Comparison of ENCODE assay signal across 25 cellular contexts in genomic region chr4:158133551-158133950, GRCh38. TPM values are rescaled to one million over a fixed set of nuclear protein-coding genes. Genes with fewer than 3 reads are reported as not detected.
"Had no signal": no experiment of that assay in that cellular context is flagged by ENCODE, and none has a peak within 500 bp of the region (broad histone marks: within the 10 kb centered on the region; RNA-seq: fewer than 3 reads in every experiment).

No MANE protein-coding gene starts in this region.

- H3K27me3 ChIP-seq: brain microvascular endothelial cell, SJSA1 had no signal

- H3K27ac Mint-ChIP-seq: activated CD8-positive, alpha-beta T cell treated with anti-CD3 and anti-CD28 coated beads, Interleukin-2, amount 10 ng/mL, durations not matched to agents 7 days and 5 days; activated naive CD4-positive, alpha-beta T cell treated with anti-CD3 and anti-CD28 coated beads, Interleukin-2, amount 50 U/mL, for 72 hours; activated naive CD8-positive, alpha-beta T cell treated with anti-CD3 and anti-CD28 coated beads, Interleukin-2, amount 50 U/mL, for 24 hours; activated T-helper 1 cell treated with anti-CD3 and anti-CD28 coated beads, Interleukin-12 subunit alpha, Interleukin-12 subunit beta, Interleukin-2, Interleukin-4 antibody, amounts not matched to agents 30 ng/mL and 10 ng/mL and 1 ng/mL, durations not matched to agents 14 hours and 24 hours and 36 hours had no signal

- H3K36me3 ChIP-seq: brain microvascular endothelial cell, SJSA1 had no signal

- H3K36me3 Mint-ChIP-seq: activated naive CD4-positive, alpha-beta T cell treated with anti-CD3 and anti-CD28 coated beads, Interleukin-2, amount 50 U/mL, for 72 hours had no signal

- H3K9me3 ChIP-seq: SJSA1 had no signal

- H3K4me3 Mint-ChIP-seq: activated CD8-positive, alpha-beta T cell treated with anti-CD3 and anti-CD28 coated beads, Interleukin-2, amount 10 ng/mL, durations not matched to agents 7 days and 5 days; activated naive CD8-positive, alpha-beta T cell treated with anti-CD3 and anti-CD28 coated beads, Interleukin-2, amount 50 U/mL, for 24 hours; activated T-helper 1 cell treated with anti-CD3 and anti-CD28 coated beads, Interleukin-12 subunit alpha, Interleukin-12 subunit beta, Interleukin-2, Interleukin-4 antibody, amounts not matched to agents 30 ng/mL and 10 ng/mL and 1 ng/mL, durations not matched to agents 14 hours and 24 hours and 36 hours had no signal

- H3K27ac ChIP-seq: brain microvascular endothelial cell, RWPE1, SJSA1 had no signal

- FAIRE-seq: K562 had no signal

- DNase-seq: activated CD4-positive, alpha-beta T cell treated with anti-CD3 and anti-CD28 coated beads for 4 hours; activated CD8-positive, alpha-beta memory T cell treated with anti-CD3 and anti-CD28 coated beads, Interleukin-2, amount 50 U/mL, for 48 hours; activated CD8-positive, alpha-beta T cell treated with anti-CD3 and anti-CD28 coated beads, Interleukin-2, amount 10 ng/mL, durations not matched to agents 7 days and 5 days; activated effector memory CD4-positive, alpha-beta T cell treated with Interleukin-2 at 50 U/mL for 16 hours; activated naive CD4-positive, alpha-beta T cell treated with Interleukin-2 at 50 U/mL for 16 hours; activated naive CD8-positive, alpha-beta T cell treated with anti-CD3 and anti-CD28 coated beads, Interleukin-2, amount 50 U/mL, for 24 hours; activated T-cell treated with anti-CD3 and anti-CD28 coated beads, Interleukin-2, amount 50 U/mL, for 1 hour; amygdala; brain microvascular endothelial cell; cerebellar nuclear complex; Karpas-422; NCI-H1092; NCI-H1694 treated with DMSO at 0.1 percent for 48 hours; NCI-H2029 treated with DMSO at 0.1 percent for 48 hours; NCI-H510A treated with DMSO at 0.1 percent for 48 hours; NCI-H69; OCI-M1; SHP77; SW 1271 had no signal

- H3K4me1 ChIP-seq: SJSA1 had no signal

- H3K27me3 Mint-ChIP-seq: activated naive CD8-positive, alpha-beta T cell treated with anti-CD3 and anti-CD28 coated beads, Interleukin-2, amount 50 U/mL, for 24 hours had no signal

- H3K9me3 Mint-ChIP-seq: activated naive CD4-positive, alpha-beta T cell treated with anti-CD3 and anti-CD28 coated beads, Interleukin-2, amount 50 U/mL, for 72 hours; activated naive CD8-positive, alpha-beta T cell treated with anti-CD3 and anti-CD28 coated beads, Interleukin-2, amount 50 U/mL, for 24 hours; activated T-helper 1 cell treated with anti-CD3 and anti-CD28 coated beads, Interleukin-12 subunit alpha, Interleukin-12 subunit beta, Interleukin-2, Interleukin-4 antibody, amounts not matched to agents 30 ng/mL and 10 ng/mL and 1 ng/mL, durations not matched to agents 14 hours and 24 hours and 36 hours had no signal

- H3K4me1 Mint-ChIP-seq: activated naive CD8-positive, alpha-beta T cell treated with anti-CD3 and anti-CD28 coated beads, Interleukin-2, amount 50 U/mL, for 24 hours had no signal

- H3K4me3 ChIP-seq: K562, SJSA1 had no signal

RNA-seq across cellular contexts. Expression of gene GASK1B, which starts 39.3 kb away (rescaled TPM):
- total RNA-seq: activated CD8-positive, alpha-beta T cell treated with anti-CD3 and anti-CD28 coated beads, Interleukin-2, amount 10 ng/mL, durations not matched to agents 7 days and 5 days; activated naive CD4-positive, alpha-beta T cell treated with anti-CD3 and anti-CD28 coated beads, Interleukin-2, amount 50 U/mL, for 72 hours; activated T-helper 1 cell treated with anti-CD3 and anti-CD28 coated beads, Interleukin-12 subunit alpha, Interleukin-12 subunit beta, Interleukin-2, Interleukin-4 antibody, amounts not matched to agents 30 ng/mL and 10 ng/mL and 1 ng/mL, durations not matched to agents 14 hours and 24 hours and 36 hours; T-helper 1 cell treated with Interleukin-12 subunit alpha and Interleukin-12 subunit beta and Interleukin-4 antibody, amounts not matched to agents 30 ng/mL and 1 ng/mL, for 36 hours had no signal
